In the genomic region with DNA sequence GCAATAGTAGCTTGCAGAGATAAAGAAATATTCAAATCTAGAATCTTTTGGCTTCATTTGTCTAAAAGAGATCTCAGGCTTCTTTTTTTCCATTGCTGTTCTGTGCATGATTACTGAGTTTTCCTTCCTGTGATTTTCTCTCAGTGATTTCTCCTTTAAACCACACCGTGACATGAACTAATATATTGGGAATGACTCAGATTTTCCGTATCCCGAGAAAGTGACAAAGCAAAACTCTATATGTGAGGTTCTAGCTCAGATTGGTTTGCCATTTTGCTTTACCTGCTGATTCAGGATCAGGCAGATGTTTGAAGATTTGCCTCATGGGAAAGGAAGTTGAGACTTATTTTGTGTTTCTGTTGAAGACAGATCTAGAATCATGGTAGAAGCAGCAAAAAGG, we compare ENCODE assay signal across 18 cellular contexts. TPM values are rescaled to one million over a fixed set of nuclear protein-coding genes. Genes with fewer than 3 reads are reported as not detected.
DNase-seq lines count a peak whose midpoint lies in the region; TF ChIP-seq lines count a peak whose summit lies in the region.
"Had no signal": no experiment of that assay in that cellular context is flagged by ENCODE, and none has a peak within 500 bp of the region (broad histone marks: within the 10 kb centered on the region; RNA-seq: fewer than 3 reads in every experiment).

No MANE protein-coding gene starts in this region.

- H3K27me3 ChIP-seq in H9 (ENCODE audit: insufficient read depth, low read length) (no peaks in the 10 kb centered on the region), adipocyte (replicated peaks; ENCODE audit: control insufficient read depth, insufficient read depth, low read length) (no peaks in the 10 kb centered on the region), fibroblast of lung (ENCODE audit: control insufficient read depth, insufficient read depth, low read length) (no peaks in the 10 kb centered on the region), smooth muscle cell (ENCODE audit: low read depth) (no peaks in the 10 kb centered on the region)
- H3K27me3 ChIP-seq: BLaER1, pancreas, SJSA1 had no signal

- H2BK12ac ChIP-seq in H9 (ENCODE audit: insufficient read length, low read depth, low read length): no peak overlapping the region

- H4K8ac ChIP-seq in H9 (replicated peaks; ENCODE audit: insufficient read length, low read depth, low read length): no peak overlapping the region

- 0 out of 7 replicates have a peak overlapping the region, but pooled peaks of 1 of the 3 experiments have one; percentile 45 for H3K27ac Mint-ChIP-seq in H9
- H3K27ac Mint-ChIP-seq: activated CD8-positive, alpha-beta memory T cell treated with anti-CD3 and anti-CD28 coated beads, Interleukin-2, amount 10 ng/mL, durations not matched to agents 7 days and 5 days; dendritic cell treated with granulocyte-macrophage colony-stimulating factor and Interleukin-4, amounts not matched to agents 40 ng/mL and 50 ng/mL, for 4 days had no signal

- no peak overlapping the region for H3K4ac ChIP-seq in H9 (ENCODE audit: low read depth, low read length)

- H3K4me3 ChIP-seq in adipocyte (ENCODE audit: low read length) (no peak overlapping the region), fibroblast of lung (replicated peaks in 1 of 4; ENCODE audit: control extremely low read depth in 1 of 4, insufficient read depth in 1 of 4, low read depth in 3 of 4, low read length in 4 of 4) (no peak overlapping the region), smooth muscle cell (no peak overlapping the region)
- H3K4me3 ChIP-seq: BLaER1, pancreas, SJSA1 had no signal

- no peaks in the 10 kb centered on the region for H3K36me3 ChIP-seq in adipocyte (ENCODE audit: control insufficient read depth, insufficient read depth, low read length, severe bottlenecking)
- no peaks in the 10 kb centered on the region for H3K36me3 ChIP-seq in fibroblast of lung (ENCODE audit: control insufficient read depth, insufficient read depth, low read length)
- H3K36me3 ChIP-seq in smooth muscle cell (ENCODE audit: low read depth): no peaks in the 10 kb centered on the region
- H3K36me3 ChIP-seq: pancreas, SJSA1 had no signal

- no peak for DNase-seq in H9
- DNase-seq in adipocyte (ENCODE audit: low read depth): peak; percentile 33
- peak; percentile 39 to 83 for DNase-seq in fibroblast of lung (ENCODE audit: low read depth in 2 of 2)
- no peak for DNase-seq in smooth muscle cell (lab: John Stamatoyannopoulos, UW; ENCODE audit: unreplicated experiment)
- DNase-seq in activated CD8-positive, alpha-beta memory T cell treated with anti-CD3 and anti-CD28 coated beads, Interleukin-2, amount 50 U/mL, for 48 hours: no peak
- DNase-seq in NCI-H2196 treated with DMSO at 0.1 percent for 48 hours (lab: John Stamatoyannopoulos, UW; ENCODE audit: unreplicated experiment): no peak
- DNase-seq in COLO829 (ENCODE audit: low spot score): no peak
- DNase-seq: activated CD4-positive, alpha-beta T cell treated with anti-CD3 and anti-CD28 coated beads for 1 hour; activated CD8-positive, alpha-beta memory T cell treated with anti-CD3 and anti-CD28 coated beads, Interleukin-2, amount 10 ng/mL, durations not matched to agents 7 days and 5 days; activated effector memory CD4-positive, alpha-beta T cell treated with Interleukin-2 at 50 U/mL for 16 hours; aorta; KBM-7; NCI-H1092 treated with DMSO at 0.1 percent for 48 hours; NCI-H345; pancreas had no signal

- H2BK5ac ChIP-seq in H9 (ENCODE audit: insufficient read length, low read length): no peak overlapping the region

- no peak overlapping the region for H4K91ac ChIP-seq in H9 (ENCODE audit: insufficient read length, low read depth, low read length)

- H3K27ac ChIP-seq in H9 (ENCODE audit: insufficient read length, low read depth, low read length): no peak overlapping the region
- H3K27ac ChIP-seq in fibroblast of lung (ENCODE audit: insufficient read depth, low read length): no peak overlapping the region
- H3K27ac ChIP-seq in smooth muscle cell (ENCODE audit: low read depth): peak overlapping the region; percentile 69
- H3K27ac ChIP-seq: BLaER1, pancreas, SJSA1 had no signal

- H3K9me3 ChIP-seq in H9 (ENCODE audit: control insufficient read depth, low read depth, low read length): no peaks in the 10 kb centered on the region
- H3K9me3 ChIP-seq in adipocyte (ENCODE audit: control insufficient read depth, low read length): no peaks in the 10 kb centered on the region
- H3K9me3 ChIP-seq in fibroblast of lung (ENCODE audit: control insufficient read depth, insufficient read depth, low read depth, low read length): no peaks in the 10 kb centered on the region
- H3K9me3 ChIP-seq in smooth muscle cell (replicated peaks; ENCODE audit: low read depth): no peaks in the 10 kb centered on the region
- H3K9me3 ChIP-seq: BLaER1, SJSA1 had no signal

- peaks cover 35 to 38% of the 10 kb centered on the region in 2 experiments for H3K4me1 Mint-ChIP-seq in H9
- H3K4me1 Mint-ChIP-seq: activated CD8-positive, alpha-beta memory T cell treated with anti-CD3 and anti-CD28 coated beads, Interleukin-2, amount 10 ng/mL, durations not matched to agents 7 days and 5 days had no signal

- H2BK15ac ChIP-seq in H9 (ENCODE audit: low read depth, low read length): no peak overlapping the region

- H3K4me2 ChIP-seq in H9 (ENCODE audit: insufficient read depth, insufficient read length, low read length) (no peak overlapping the region), fibroblast of lung (ENCODE audit: extremely low read depth, insufficient read depth, low read length) (no peak overlapping the region), smooth muscle cell (no peak overlapping the region)
- H3K4me2 ChIP-seq: BLaER1 had no signal

- H3K23ac ChIP-seq in H9 (ENCODE audit: insufficient read length, low read depth, low read length): peak overlapping the region; percentile 49

- no peak overlapping the region for H2BK20ac ChIP-seq in H9 (ENCODE audit: low read depth, low read length, poor library complexity, severe bottlenecking)

- H2AFZ ChIP-seq in H9 (ENCODE audit: low read length) (no peak overlapping the region), fibroblast of lung (ENCODE audit: low read length) (no peak overlapping the region), smooth muscle cell (ENCODE audit: low read depth) (no peak overlapping the region)

- H3K23me2 ChIP-seq in H9 (ENCODE audit: insufficient read length, low read depth, low read length, poor library complexity, severe bottlenecking): no peaks in the 10 kb centered on the region

- no peak overlapping the region for H4K5ac ChIP-seq in H9 (ENCODE audit: insufficient read length, low read depth, low read length)

- H3K36me3 Mint-ChIP-seq in H9 (ENCODE audit: insufficient read depth in 1 of 3, low read depth in 3 of 3): peaks cover 0 to 16% (median 4%) of the 10 kb centered on the region in 3 experiments; a peak in 5 of 7 replicates

- no CpG with 5 or more reads among the region's 3 CpGs for WGBS in H9 (ENCODE audit: extremely low coverage, insufficient read length, low lambda C conversion rate)
- 32% methylated on average over 3 of the region's 3 CpGs for WGBS in smooth muscle cell (ENCODE audit: low lambda C conversion rate)

- no peak overlapping the region for H3K18ac ChIP-seq in H9 (ENCODE audit: insufficient read length, low read depth, low read length)

- no peaks in the 10 kb centered on the region for H3K27me3 Mint-ChIP-seq in H9 (ENCODE audit: low read depth)
- H3K27me3 Mint-ChIP-seq: activated CD8-positive, alpha-beta memory T cell treated with anti-CD3 and anti-CD28 coated beads, Interleukin-2, amount 10 ng/mL, durations not matched to agents 7 days and 5 days; dendritic cell treated with granulocyte-macrophage colony-stimulating factor and Interleukin-4, amounts not matched to agents 40 ng/mL and 50 ng/mL, for 4 days had no signal

- H3F3A ChIP-seq in smooth muscle cell (ENCODE audit: low read depth): peaks cover 3% of the 10 kb centered on the region

- H4K20me1 ChIP-seq in H9 (ENCODE audit: control insufficient read depth, insufficient read depth, insufficient read length) (no peaks in the 10 kb centered on the region), fibroblast of lung (ENCODE audit: control insufficient read depth, extremely low read depth, insufficient read depth, low read length) (no peaks in the 10 kb centered on the region), smooth muscle cell (ENCODE audit: low read depth) (no peaks in the 10 kb centered on the region)
- H4K20me1 ChIP-seq: BLaER1 had no signal

- H3K56ac ChIP-seq in H9 (ENCODE audit: insufficient read length, low read depth, low read length): no peak overlapping the region

- no peak overlapping the region for H3K9ac ChIP-seq in H9 (ENCODE audit: extremely low read depth, insufficient read length, low read length)
- no peak overlapping the region for H3K9ac ChIP-seq in adipocyte (ENCODE audit: low read length)
- H3K9ac ChIP-seq in fibroblast of lung (ENCODE audit: insufficient read depth, low read length): no peak overlapping the region
- H3K9ac ChIP-seq in smooth muscle cell (ENCODE audit: low read depth): peak overlapping the region; percentile 22
- H3K9ac ChIP-seq: BLaER1 had no signal

- H3K79me2 ChIP-seq in H9 (ENCODE audit: insufficient read depth, low read length) (no peaks in the 10 kb centered on the region), fibroblast of lung (ENCODE audit: control insufficient read depth, insufficient read depth, low read length) (no peaks in the 10 kb centered on the region), smooth muscle cell (ENCODE audit: low read depth) (no peaks in the 10 kb centered on the region)

- H3K14ac ChIP-seq in H9 (ENCODE audit: insufficient read depth, low read length): no peak overlapping the region

- no peak overlapping the region for H2BK120ac ChIP-seq in H9 (ENCODE audit: low read depth, low read length, poor library complexity, severe bottlenecking)

- H3K79me1 ChIP-seq in H9 (ENCODE audit: insufficient read depth, low read depth, low read length, poor library complexity, severe bottlenecking): no peaks in the 10 kb centered on the region

- H3K9me3 Mint-ChIP-seq in H9: peaks cover 5 to 14% of the 10 kb centered on the region in 2 experiments; a peak in 3 of 5 replicates

- no peak overlapping the region for H3T11ph ChIP-seq in H9 (ENCODE audit: low read length)

- H3K4me1 ChIP-seq in H9 (ENCODE audit: insufficient read depth, low read length): peaks cover 2% of the 10 kb centered on the region; the same call in 1 of the 2 replicates
- peaks cover 4% of the 10 kb centered on the region for H3K4me1 ChIP-seq in adipocyte (ENCODE audit: control insufficient read depth, insufficient read depth, low read length)
- H3K4me1 ChIP-seq in fibroblast of lung (ENCODE audit: control insufficient read depth, extremely low read depth, insufficient read depth, low read length): no peaks in the 10 kb centered on the region
- no peaks in the 10 kb centered on the region for H3K4me1 ChIP-seq in smooth muscle cell (ENCODE audit: low read depth)
- H3K4me1 ChIP-seq: BLaER1, pancreas had no signal

- H3K4me3 Mint-ChIP-seq in H9: no peak overlapping the region
- H3K4me3 Mint-ChIP-seq: activated CD8-positive, alpha-beta memory T cell treated with anti-CD3 and anti-CD28 coated beads, Interleukin-2, amount 10 ng/mL, durations not matched to agents 7 days and 5 days; dendritic cell treated with granulocyte-macrophage colony-stimulating factor and Interleukin-4, amounts not matched to agents 40 ng/mL and 50 ng/mL, for 4 days had no signal

- TF ChIP-seq CTCF in H9 (conservative IDR thresholded peaks at IDR 0.05) (no peak), fibroblast of lung (conservative IDR thresholded peaks at IDR 0.05 in 1 of 2, IDR thresholded peaks at IDR 0.05 in 1 of 2; ENCODE audit: low read depth in 1 of 2, low read length in 2 of 2) (no peak), smooth muscle cell (IDR thresholded peaks at IDR 0.05; ENCODE audit: borderline replicate concordance, insufficient read depth, poor library complexity, severe bottlenecking) (no peak)

- H2AK5ac ChIP-seq in H9 (ENCODE audit: insufficient read length, low read length): no peak overlapping the region

RNA-seq across cellular contexts. Expression of gene MTHFD2L, which starts 59.4 kb away (rescaled TPM):
- total RNA-seq in H9 (2021) (10.0 and 11.6 TPM in 2 replicates), fibroblast of lung (12.1 and 13.0 TPM in 2 replicates), smooth muscle cell (6.6 and 20.7 TPM in 2 replicates)
- polyA plus RNA-seq in fibroblast of lung (4.4 and 5.2 TPM in 2 replicates), smooth muscle cell (4.9 and 6.2 TPM in 2 replicates)
- 3.0 and 5.1 TPM in 2 replicates for polyA plus RNA-seq in fibroblast of lung (2012)
- 0.15 and 0.55 TPM in 2 replicates for polyA minus RNA-seq in fibroblast of lung (ENCODE audit: low replicate concordance)

Comparison
In these comparisons a context has a peak if more than half of its experiments do, and no peak if none do; other contexts are left out.
1. DNase-seq: peak in adipocyte (single experiment) and fibroblast of lung (2 of 2); none in H9 (single experiment), smooth muscle cell (single experiment), activated CD8-positive, alpha-beta memory T cell treated with anti-CD3 and anti-CD28 coated beads, Interleukin-2, amount 50 U/mL, for 48 hours (single experiment), NCI-H2196 treated with DMSO at 0.1 percent for 48 hours (single experiment) and COLO829 (single experiment).